ENCODE assay signal across 10 cellular contexts in the genomic region with DNA sequence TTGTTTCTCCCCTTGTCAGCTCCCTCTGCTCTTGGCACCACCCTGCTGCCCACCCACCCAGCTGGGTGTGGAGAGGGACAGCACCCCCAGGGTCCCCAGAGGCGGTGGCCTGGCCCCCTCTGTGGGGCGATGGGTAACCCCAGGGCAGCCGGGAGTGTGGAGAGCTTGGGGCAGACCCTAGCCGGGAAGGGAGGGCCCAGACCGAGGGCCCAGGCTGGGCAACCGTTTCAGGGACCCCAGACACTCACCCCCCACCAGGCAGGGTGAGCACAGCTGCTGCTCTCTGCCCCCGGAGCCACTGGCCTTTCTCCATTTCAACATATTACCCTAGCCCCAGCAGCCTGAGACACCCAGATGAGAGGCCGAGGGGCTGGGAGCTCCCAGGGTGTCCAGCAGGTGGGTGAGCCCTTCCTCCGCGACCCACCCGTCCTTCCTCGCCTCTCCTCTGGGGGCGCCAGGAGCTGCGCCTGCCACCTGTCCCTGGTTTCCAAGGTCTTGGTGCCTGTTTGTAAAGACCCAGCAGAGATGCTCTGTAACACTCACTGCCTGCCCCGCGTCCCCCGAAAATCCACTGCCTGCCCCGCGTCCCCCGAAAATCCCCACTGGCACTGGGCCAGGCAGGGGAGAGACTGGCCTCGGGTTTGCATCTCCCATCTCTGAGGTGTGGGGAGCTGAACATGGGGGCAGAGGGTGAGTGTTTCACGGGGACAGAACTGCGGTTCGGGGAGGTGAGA. TPM values are rescaled to one million over a fixed set of nuclear protein-coding genes. Genes with fewer than 3 reads are reported as not detected.
A peak's percentile ranks its signal among the peaks of the same experiment; 100 is the strongest.
DNase-seq lines count a peak whose midpoint lies in the region; ATAC-seq and TF ChIP-seq lines count a peak whose summit lies in the region.
"Had no signal": no experiment of that assay in that cellular context is flagged by ENCODE, and none has a peak within 500 bp of the region (broad histone marks: within the 10 kb centered on the region; RNA-seq: fewer than 3 reads in every experiment).

No MANE protein-coding gene starts in this region.

- no peak overlapping the region for H3K9ac ChIP-seq in SU-DHL-6 (ENCODE audit: low read length)

- peaks cover 6% of the 10 kb centered on the region for H3K27me3 Mint-ChIP-seq in memory B cell

- H3K27me3 ChIP-seq in SU-DHL-6 (ENCODE audit: low read length) = no peaks in the 10 kb centered on the region

- H3K4me3 ChIP-seq in SU-DHL-6 (ENCODE audit: insufficient read depth, low read length, poor library complexity, severe bottlenecking) = no peak overlapping the region
- H3K4me3 ChIP-seq in coronary artery = no peak overlapping the region

- intact Hi-C loops in posterior cingulate gyrus (cut with DNase I) = no loop called here

- H3K36me3 ChIP-seq in SU-DHL-6 (ENCODE audit: low read length) = no peaks in the 10 kb centered on the region

- H2AFZ ChIP-seq in SU-DHL-6 (ENCODE audit: low read depth, low read length, severe bottlenecking) = no peak overlapping the region

- DNase-seq in NCI-H2081 (lab: John Stamatoyannopoulos, UW) = peak; percentile 53 to 55
- DNase-seq in NCI-H2081 treated with DMSO at 0.1 percent for 48 hours (lab: John Stamatoyannopoulos, UW) = no peak
- DNase-seq in HT-29 (ENCODE audit: low spot score) = peak; percentile 51
- DNase-seq in memory B cell (ENCODE audit: low spot score in 2 of 2) = no peak
- DNase-seq in posterior cingulate gyrus = no peak
- DNase-seq in coronary artery (ENCODE audit: low spot score) = no peak
- DNase-seq: activated naive CD4-positive, alpha-beta T cell treated with anti-CD3 and anti-CD28 coated beads, Interleukin-2, amount 50 U/mL, for 16 hours had no signal

- H3K9me3 Mint-ChIP-seq in memory B cell = no peaks in the 10 kb centered on the region

- no peak overlapping the region for H3K4me3 Mint-ChIP-seq in memory B cell

- H3K9me3 ChIP-seq in SU-DHL-6 (ENCODE audit: insufficient read depth, low read length) = no peaks in the 10 kb centered on the region

- no peaks in the 10 kb centered on the region for H4K20me1 ChIP-seq in SU-DHL-6 (ENCODE audit: low read depth, low read length)

- ATAC-seq in memory B cell (ENCODE audit: low read depth) = peak; percentile 39
- ATAC-seq in HG02981 (IDR thresholded peaks at IDR 0.05; ENCODE audit: unreplicated experiment) = no peak

- H3K79me2 ChIP-seq in SU-DHL-6 (ENCODE audit: insufficient read depth, low read length) = no peaks in the 10 kb centered on the region

- no peaks in the 10 kb centered on the region for H3K36me3 Mint-ChIP-seq in memory B cell

- no peak overlapping the region for H3K27ac Mint-ChIP-seq in memory B cell

- no peaks in the 10 kb centered on the region for H3K4me1 Mint-ChIP-seq in memory B cell

- no peaks in the 10 kb centered on the region for H3F3A ChIP-seq in SU-DHL-6 (ENCODE audit: insufficient read depth)

- TF ChIP-seq CTCF in SU-DHL-6 (IDR thresholded peaks at IDR 0.05; ENCODE audit: insufficient read depth, low read length, poor library complexity, severe bottlenecking) (peak; percentile 44), coronary artery (IDR thresholded peaks at IDR 0.05) (no peak)

- no peaks in the 10 kb centered on the region for H3K9me2 ChIP-seq in SU-DHL-6 (replicated peaks; ENCODE audit: insufficient read depth, low read length)

- no peak overlapping the region for H3K27ac ChIP-seq in SU-DHL-6 (ENCODE audit: low read depth, low read length)
- H3K27ac ChIP-seq in coronary artery = no peak overlapping the region
- H3K27ac ChIP-seq: C4-2B had no signal

- no peak overlapping the region for H3K4me2 ChIP-seq in SU-DHL-6 (ENCODE audit: low read depth, low read length, poor library complexity, severe bottlenecking)

RNA-seq across cellular contexts. Expression of gene BAHCC1, which starts 45.4 kb away (rescaled TPM):
- 10.4 and 11.6 TPM in 2 replicates for total RNA-seq in HT-29 (2014; rRNA removed; shearing (Covaris generic))

Comparison
In these comparisons a context has a peak if more than half of its experiments do, and no peak if none do; other contexts are left out.
1. DNase-seq: peak in NCI-H2081 (2 of 2) and HT-29 (single experiment); none in NCI-H2081 treated with DMSO at 0.1 percent for 48 hours (single experiment), memory B cell (0 of 2), posterior cingulate gyrus (0 of 10) and coronary artery (single experiment).